In genomic region chr12:108592033-108592909, GRCh38 we compare ENCODE assay signal across 25 cellular contexts.
"Had no signal": no experiment of that assay in that cellular context is flagged by ENCODE, and none has a peak within 500 bp of the region (broad histone marks: within the 10 kb centered on the region; RNA-seq: fewer than 3 reads in every experiment).

No MANE protein-coding gene starts in this region.

- H3K36me3 Mint-ChIP-seq: naive thymus-derived CD8-positive, alpha-beta T cell; stimulated activated memory B cell treated with anti-CD40 and anti-IgM and Interleukin-4, amounts not matched to agents 10 μg/mL and 1 μg/mL and 100 μg/mL, for 72 hours; type B pancreatic cell had no signal

- H3K79me2 ChIP-seq: parathyroid adenoma had no signal

- H3K4me3 ChIP-seq: esophagus muscularis mucosa, gastrocnemius medialis, mucosa of descending colon, psoas muscle, right lobe of liver, stomach, thoracic aorta had no signal

- H3K9ac ChIP-seq: parathyroid adenoma had no signal

- H3K4me1 Mint-ChIP-seq: naive thymus-derived CD8-positive, alpha-beta T cell had no signal

- H3K27me3 ChIP-seq: gastrocnemius medialis, right lobe of liver had no signal

- H3K4me3 Mint-ChIP-seq: dendritic cell treated with granulocyte-macrophage colony-stimulating factor and Interleukin-4, amounts not matched to agents 40 ng/mL and 50 ng/mL, for 4 days; effector memory CD8-positive, alpha-beta T cell; naive thymus-derived CD8-positive, alpha-beta T cell; neural crest cell; stimulated activated memory B cell treated with anti-CD40 and anti-IgM and Interleukin-4, amounts not matched to agents 10 μg/mL and 1 μg/mL and 100 μg/mL, for 72 hours; type B pancreatic cell had no signal

- H3K27me3 Mint-ChIP-seq: dendritic cell treated with granulocyte-macrophage colony-stimulating factor and Interleukin-4, amounts not matched to agents 40 ng/mL and 50 ng/mL, for 4 days; naive thymus-derived CD8-positive, alpha-beta T cell; type B pancreatic cell had no signal

- H2AFZ ChIP-seq: parathyroid adenoma had no signal

- H3K9me3 Mint-ChIP-seq: dendritic cell treated with granulocyte-macrophage colony-stimulating factor and Interleukin-4, amounts not matched to agents 40 ng/mL and 50 ng/mL, for 4 days; effector memory CD8-positive, alpha-beta T cell; naive thymus-derived CD8-positive, alpha-beta T cell; neural crest cell; stimulated activated memory B cell treated with anti-CD40 and anti-IgM and Interleukin-4, amounts not matched to agents 10 μg/mL and 1 μg/mL and 100 μg/mL, for 72 hours; type B pancreatic cell had no signal

- H3K36me3 ChIP-seq: esophagus muscularis mucosa, gastrocnemius medialis, right lobe of liver, stomach, thoracic aorta had no signal

- H3K4me1 ChIP-seq: gastrocnemius medialis, parathyroid adenoma, psoas muscle, right lobe of liver, stomach had no signal

- ATAC-seq: effector memory CD8-positive, alpha-beta T cell; gastrocnemius medialis; left lobe of liver; mucosa of descending colon; naive thymus-derived CD8-positive, alpha-beta T cell; psoas muscle; right lobe of liver; stimulated activated memory B cell treated with anti-CD40 and anti-IgM and Interleukin-4, amounts not matched to agents 10 μg/mL and 1 μg/mL and 100 μg/mL, for 72 hours had no signal

- H3K9me3 ChIP-seq: esophagus muscularis mucosa, gastrocnemius medialis, mucosa of descending colon, psoas muscle, right lobe of liver, stomach, thoracic aorta had no signal

- DNase-seq: effector memory CD8-positive, alpha-beta T cell; gastrocnemius medialis; islet precursor cell; mucosa of descending colon; nucleus accumbens; psoas muscle; retina; stimulated activated CD4-positive, alpha-beta T cell treated with anti-CD3 and anti-CD28 coated beads, Interleukin-15, amount 100 ng/mL, for 24 hours; stimulated activated CD4-positive, alpha-beta T cell treated with anti-CD3 and anti-CD28 coated beads, Interleukin-1b, Interleukin-23, amount 100 ng/mL, for 48 hours; stimulated activated CD4-positive, alpha-beta T cell treated with anti-CD3 and anti-CD28 coated beads, Interleukin-4, amount 100 ng/mL, for 24 hours; stomach; substantia nigra had no signal

- H3K27ac ChIP-seq: epithelial cell of prostate, esophagus muscularis mucosa, gastrocnemius medialis, parathyroid adenoma, psoas muscle, right lobe of liver, stomach, thoracic aorta had no signal

- H3K27ac Mint-ChIP-seq: dendritic cell treated with granulocyte-macrophage colony-stimulating factor and Interleukin-4, amounts not matched to agents 40 ng/mL and 50 ng/mL, for 4 days; effector memory CD8-positive, alpha-beta T cell; stimulated activated memory B cell treated with anti-CD40 and anti-IgM and Interleukin-4, amounts not matched to agents 10 μg/mL and 1 μg/mL and 100 μg/mL, for 72 hours; type B pancreatic cell had no signal

- FAIRE-seq: colon, urothelium cell line had no signal
